23 cellular contexts compared by ENCODE assay signal in genomic region chr22:32308191-32308590, GRCh38. TPM values are rescaled to one million over a fixed set of nuclear protein-coding genes. Genes with fewer than 3 reads are reported as not detected.
DNase-seq lines count a peak whose midpoint lies in the region; ATAC-seq and TF ChIP-seq lines count a peak whose summit lies in the region.
"Had no signal": no experiment of that assay in that cellular context is flagged by ENCODE, and none has a peak within 500 bp of the region (broad histone marks: within the 10 kb centered on the region; RNA-seq: fewer than 3 reads in every experiment).

No MANE protein-coding gene starts in this region.

- CTCF ChIA-PET in activated CD8-positive, alpha-beta memory T cell treated with anti-CD3 and anti-CD28 coated beads, Interleukin-2, amount 10 ng/mL, durations not matched to agents 7 days and 5 days (lab: Charles Lee): no interaction called here

- peak; percentile 35 for DNase-seq in activated CD8-positive, alpha-beta memory T cell treated with anti-CD3 and anti-CD28 coated beads, Interleukin-2, amount 10 ng/mL, durations not matched to agents 7 days and 5 days
- no peak for DNase-seq in activated CD8-positive, alpha-beta memory T cell treated with anti-CD3 and anti-CD28 coated beads for 24 hours
- DNase-seq in esophagus muscularis mucosa (ENCODE audit: extremely low spot score) (peak; percentile 74), islet precursor cell (peak; percentile 35), neuronal stem cell (ENCODE audit: low spot score) (no peak), C1 segment of cervical spinal cord (lab: John Stamatoyannopoulos, UW) (no peak)
- DNase-seq in stimulated activated CD4-positive, alpha-beta T cell treated with anti-CD3 and anti-CD28 coated beads, Interleukin-12 subunit alpha, Interleukin-12 subunit beta, amount 100 ng/mL, for 4 hours: no peak
- DNase-seq: 8988T; ACHN; AML-193; BE2C; CD4-positive, alpha-beta memory T cell; DMS 273 treated with DMSO at 0.1 percent for 48 hours; DMS79; EL; GDM1; GM23248; H7; HCEC 1CT had no signal

- peaks cover 18% of the 10 kb centered on the region for H3K27me3 Mint-ChIP-seq in activated CD8-positive, alpha-beta memory T cell treated with anti-CD3 and anti-CD28 coated beads, Interleukin-2, amount 10 ng/mL, durations not matched to agents 7 days and 5 days

- H3K36me3 ChIP-seq in esophagus muscularis mucosa: no peaks in the 10 kb centered on the region
- no peaks in the 10 kb centered on the region for H3K36me3 ChIP-seq in neuronal stem cell (replicated peaks in 1 of 2; ENCODE audit: control insufficient read depth in 2 of 2, insufficient read depth in 2 of 2, low read length in 2 of 2)
- H3K36me3 ChIP-seq: BE2C; BLaER1 treated with 17β-estradiol and CSF1 and Interleukin-3, amounts not matched to agents 10 nM and 100 nM had no signal

- H3K4me1 ChIP-seq in esophagus muscularis mucosa (no peaks in the 10 kb centered on the region), neuronal stem cell (ENCODE audit: control insufficient read depth in 2 of 2, insufficient read depth in 1 of 2, low read depth in 1 of 2, low read length in 2 of 2) (peaks cover 0 to 2% of the 10 kb centered on the region in 2 donors)
- H3K4me1 ChIP-seq: A549, BE2C had no signal

- no peak overlapping the region for H3K14ac ChIP-seq in neuronal stem cell (ENCODE audit: low read length)

- H3K18ac ChIP-seq in neuronal stem cell (ENCODE audit: low read length): peak overlapping the region; percentile 28

- H2BK12ac ChIP-seq in neuronal stem cell (ENCODE audit: low read length): no peak overlapping the region

- TF ChIP-seq EP300 in esophagus muscularis mucosa (IDR thresholded peaks at IDR 0.05): no peak

- H3K9ac ChIP-seq in neuronal stem cell (ENCODE audit: low read depth, low read length, poor library complexity): no peak overlapping the region
- H3K9ac ChIP-seq: BLaER1 treated with 17β-estradiol and CSF1 and Interleukin-3, amounts not matched to agents 10 nM and 100 nM; GM23248 had no signal

- H3K79me1 ChIP-seq in neuronal stem cell (ENCODE audit: low read depth, low read length): no peaks in the 10 kb centered on the region

- no peak overlapping the region for H3K27ac Mint-ChIP-seq in activated CD8-positive, alpha-beta memory T cell treated with anti-CD3 and anti-CD28 coated beads, Interleukin-2, amount 10 ng/mL, durations not matched to agents 7 days and 5 days
- H3K27ac Mint-ChIP-seq: CD4-positive, alpha-beta memory T cell had no signal

- no peak overlapping the region for H3K27ac ChIP-seq in esophagus muscularis mucosa (replicated peaks in 1 of 4)
- no peak overlapping the region for H3K27ac ChIP-seq in neuronal stem cell (replicated peaks; ENCODE audit: low read length)
- H3K27ac ChIP-seq: A549; BLaER1 treated with 17β-estradiol and CSF1 and Interleukin-3, amounts not matched to agents 10 nM and 100 nM; GM23248 had no signal

- TF ChIP-seq POLR2A in esophagus muscularis mucosa (IDR thresholded peaks at IDR 0.05; ENCODE audit: low read depth): no peak

- H3K4me3 ChIP-seq in esophagus muscularis mucosa: no peak overlapping the region
- no peak overlapping the region for H3K4me3 ChIP-seq in neuronal stem cell (ENCODE audit: low read length in 2 of 2)
- H3K4me3 ChIP-seq: A549; BLaER1 treated with 17β-estradiol and CSF1 and Interleukin-3, amounts not matched to agents 10 nM and 100 nM; GM12878; GM23248 had no signal

- H3K9me3 ChIP-seq in esophagus muscularis mucosa (no peaks in the 10 kb centered on the region), neuronal stem cell (replicated peaks in 1 of 2; ENCODE audit: control insufficient read depth in 2 of 2, insufficient read depth in 1 of 2, low read depth in 1 of 2, low read length in 2 of 2) (no peaks in the 10 kb centered on the region)
- H3K9me3 ChIP-seq: A549; BE2C; BLaER1 treated with 17β-estradiol and CSF1 and Interleukin-3, amounts not matched to agents 10 nM and 100 nM had no signal

- no peak overlapping the region for H3K4me2 ChIP-seq in neuronal stem cell (ENCODE audit: insufficient read depth, low read length, poor library complexity, severe bottlenecking)
- H3K4me2 ChIP-seq: A549 had no signal

- no peak overlapping the region for H2BK120ac ChIP-seq in neuronal stem cell (ENCODE audit: low read depth, low read length)

- no peak overlapping the region for H4K8ac ChIP-seq in neuronal stem cell (ENCODE audit: low read depth, low read length)

- H3K4me1 Mint-ChIP-seq in activated CD8-positive, alpha-beta memory T cell treated with anti-CD3 and anti-CD28 coated beads, Interleukin-2, amount 10 ng/mL, durations not matched to agents 7 days and 5 days: no peaks in the 10 kb centered on the region
- H3K4me1 Mint-ChIP-seq: CD4-positive, alpha-beta memory T cell had no signal

- TF ChIP-seq CTCF in esophagus muscularis mucosa (IDR thresholded peaks at IDR 0.05): no peak

- intact Hi-C loops in esophagus muscularis mucosa (cut with DNase I): no loop called here

- 93% methylated on average over 5 of the region's 7 CpGs for WGBS in esophagus muscularis mucosa
- WGBS in neuronal stem cell (ENCODE audit: extremely low coverage in 2 of 2, insufficient read length in 2 of 2, insufficient replicate concordance in 1 of 2), 2 donors: no CpG with 5 or more reads among the region's 7 CpGs

- no peak overlapping the region for H2BK15ac ChIP-seq in neuronal stem cell (ENCODE audit: low read length)

- H3K4me3 Mint-ChIP-seq in activated CD8-positive, alpha-beta memory T cell treated with anti-CD3 and anti-CD28 coated beads, Interleukin-2, amount 10 ng/mL, durations not matched to agents 7 days and 5 days: no peak overlapping the region
- H3K4me3 Mint-ChIP-seq: CD4-positive, alpha-beta memory T cell had no signal

- no peak overlapping the region for H3K23ac ChIP-seq in neuronal stem cell (ENCODE audit: low read depth, low read length, poor library complexity)

- no peaks in the 10 kb centered on the region for H3K9me3 Mint-ChIP-seq in activated CD8-positive, alpha-beta memory T cell treated with anti-CD3 and anti-CD28 coated beads, Interleukin-2, amount 10 ng/mL, durations not matched to agents 7 days and 5 days (ENCODE audit: low read depth)

- H2AFZ ChIP-seq in neuronal stem cell (ENCODE audit: low read length): no peak overlapping the region
- H2AFZ ChIP-seq: GM23248 had no signal

- no peak overlapping the region for H4K91ac ChIP-seq in neuronal stem cell (ENCODE audit: low read depth, low read length, poor library complexity)

- no peaks in the 10 kb centered on the region for H3K36me3 Mint-ChIP-seq in activated CD8-positive, alpha-beta memory T cell treated with anti-CD3 and anti-CD28 coated beads, Interleukin-2, amount 10 ng/mL, durations not matched to agents 7 days and 5 days

- no peak overlapping the region for H2BK5ac ChIP-seq in neuronal stem cell (ENCODE audit: low read length)

- H3K27me3 ChIP-seq in esophagus muscularis mucosa (peaks cover 0 to 61% (median 0%) of the 10 kb centered on the region in 4 donors), neuronal stem cell (ENCODE audit: control insufficient read depth in 3 of 3, insufficient read depth in 3 of 3, low read depth in 1 of 3, low read length in 3 of 3) (no peaks in the 10 kb centered on the region)
- H3K27me3 ChIP-seq: BE2C; BLaER1 treated with 17β-estradiol and CSF1 and Interleukin-3, amounts not matched to agents 10 nM and 100 nM had no signal

- ATAC-seq in activated CD8-positive, alpha-beta memory T cell treated with anti-CD3 and anti-CD28 coated beads, Interleukin-2, amount 10 ng/mL, durations not matched to agents 7 days and 5 days: no peak
- ATAC-seq: A549, GM12878 had no signal

- no peak overlapping the region for H2AK5ac ChIP-seq in neuronal stem cell (ENCODE audit: low read depth, low read length)

- H3K4ac ChIP-seq in neuronal stem cell (ENCODE audit: low read length): no peak overlapping the region

RNA-seq across cellular contexts. Expression of gene RFPL3, which starts 49.5 kb away (rescaled TPM):
- not detected for total RNA-seq in activated CD8-positive, alpha-beta memory T cell treated with anti-CD3 and anti-CD28 coated beads, Interleukin-2, amount 10 ng/mL, durations not matched to agents 7 days and 5 days
- not detected for total RNA-seq in esophagus muscularis mucosa
- not detected for polyA plus RNA-seq in neuronal stem cell (2013, experiment 1 of 2)
- not detected for polyA plus RNA-seq in neuronal stem cell (2013, experiment 2 of 2)
- total RNA-seq: CD4-positive, alpha-beta memory T cell; GM12878; GM23248; H7 had no signal
- polyA plus RNA-seq: A549; CD4-positive, alpha-beta memory T cell; GM12878; GM23248 had no signal

RNA-seq across cellular contexts. Expression of gene SLC5A4, which starts 53.0 kb away (rescaled TPM):
- not detected for total RNA-seq in activated CD8-positive, alpha-beta memory T cell treated with anti-CD3 and anti-CD28 coated beads, Interleukin-2, amount 10 ng/mL, durations not matched to agents 7 days and 5 days
- total RNA-seq in esophagus muscularis mucosa: 1 to 10 TPM in 1 of 4 donors, under 1 TPM in 2, not detected in 1; 0.19 to 1.2 (median 0.46) TPM
- 0.04 TPM for polyA plus RNA-seq in neuronal stem cell (2013, experiment 1 of 2)
- 0.06 TPM for polyA plus RNA-seq in neuronal stem cell (2013, experiment 2 of 2)
- total RNA-seq: CD4-positive, alpha-beta memory T cell; GM12878; GM23248; H1; H7 had no signal
- polyA plus RNA-seq: A549; CD4-positive, alpha-beta memory T cell; GM12878; GM23248 had no signal

Comparison
In these comparisons a context has a peak if more than half of its experiments do, and no peak if none do; other contexts are left out.
1. DNase-seq: peak in activated CD8-positive, alpha-beta memory T cell treated with anti-CD3 and anti-CD28 coated beads, Interleukin-2, amount 10 ng/mL, durations not matched to agents 7 days and 5 days (single experiment), esophagus muscularis mucosa (single experiment) and islet precursor cell (single experiment); none in activated CD8-positive, alpha-beta memory T cell treated with anti-CD3 and anti-CD28 coated beads for 24 hours (single experiment), neuronal stem cell (single experiment), C1 segment of cervical spinal cord (0 of 14) and stimulated activated CD4-positive, alpha-beta T cell treated with anti-CD3 and anti-CD28 coated beads, Interleukin-12 subunit alpha, Interleukin-12 subunit beta, amount 100 ng/mL, for 4 hours (single experiment).